In genomic region chr10:104334561-104334960, GRCh38 we compare ENCODE assay signal across 1 cellular context.
TF ChIP-seq lines count a peak whose summit lies in the region.

No MANE protein-coding gene starts in this region.

TF ChIP-seq in GM12878, 131 proteins besides CTCF, POLR2A, EP300 and RAD21 (continued from another document):
- TF ChIP-seq CEBPZ (IDR thresholded peaks at IDR 0.05; ENCODE audit: low read depth, low read length) (no peak), ZNF384 (IDR thresholded peaks at IDR 0.05; ENCODE audit: borderline replicate concordance, low read depth, low read length) (no peak), PBX3 (IDR thresholded peaks at IDR 0.05; ENCODE audit: insufficient replicate concordance, low read depth, low read length) (no peak), SREBF2 (IDR thresholded peaks at IDR 0.05; ENCODE audit: low read length) (no peak), CEBPB (IDR thresholded peaks at IDR 0.05; ENCODE audit: borderline replicate concordance in 1 of 2, low read depth in 2 of 2, low read length in 2 of 2) (no peak), ZBED1 (IDR thresholded peaks at IDR 0.05; ENCODE audit: borderline replicate concordance) (no peak), RFX5 (IDR thresholded peaks at IDR 0.05; ENCODE audit: low read depth, low read length) (no peak), ZNF274 (IDR thresholded peaks at IDR 0.05; ENCODE audit: insufficient read depth, insufficient read length) (no peak), IRF5 (IDR thresholded peaks at IDR 0.05; ENCODE audit: borderline replicate concordance) (no peak)
